15 cellular contexts compared by ENCODE assay signal in the genomic region with DNA sequence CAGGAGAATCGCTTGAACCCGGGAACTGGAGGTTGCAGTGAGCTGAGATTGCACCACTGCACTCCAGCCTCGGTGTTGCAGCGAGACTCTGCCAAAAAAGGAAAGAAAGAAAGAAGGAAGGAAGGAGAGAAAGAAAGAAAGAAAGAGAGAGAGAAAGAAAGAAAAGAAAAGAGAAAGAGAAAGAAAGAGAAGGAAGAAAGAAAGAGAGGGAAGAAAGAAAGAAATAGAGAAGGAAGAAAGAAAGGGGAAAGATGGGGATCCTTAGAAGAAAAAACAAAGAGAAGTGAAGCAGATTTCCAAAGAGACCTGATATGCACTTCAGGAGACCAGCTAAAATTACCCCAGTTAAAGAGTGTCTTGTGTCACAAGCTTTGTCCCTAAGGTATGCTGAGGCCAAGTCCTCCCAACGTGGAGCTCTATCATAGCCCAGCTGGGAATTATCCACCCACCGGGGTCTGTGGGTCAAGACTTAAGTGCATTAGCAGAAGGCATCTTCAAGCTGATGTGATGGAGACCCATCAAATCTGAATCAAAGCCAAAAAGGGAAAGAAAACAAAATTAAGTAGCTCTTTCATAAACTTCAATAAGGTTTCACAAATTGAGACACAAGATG. TPM values are rescaled to one million over a fixed set of nuclear protein-coding genes. Genes with fewer than 3 reads are reported as not detected.
DNase-seq lines count a peak whose midpoint lies in the region; ATAC-seq, FAIRE-seq and TF ChIP-seq lines count a peak whose summit lies in the region.
"Had no signal": no experiment of that assay in that cellular context is flagged by ENCODE, and none has a peak within 500 bp of the region (broad histone marks: within the 10 kb centered on the region; RNA-seq: fewer than 3 reads in every experiment).

No MANE protein-coding gene starts in this region.

- no peaks in the 10 kb centered on the region for H3K27me3 Mint-ChIP-seq in stimulated activated memory B cell treated with anti-CD40 and anti-IgM and Interleukin-4, amounts not matched to agents 10 μg/mL and 1 μg/mL and 100 μg/mL, for 72 hours

- CTCF ChIA-PET in GM12878 (lab: Yijun Ruan, JAX): interaction anchor here (0.8 to 2.6 kb wide), 5 partner anchors 11 to 50 kb away, joined by 3 to 9 read pairs (median 3); no protein-coding TSS in a partner anchor

- no peak overlapping the region for H3K4me2 ChIP-seq in GM12878 (ENCODE audit: control insufficient read depth, insufficient read depth)
- H3K4me2 ChIP-seq: BLaER1, GM23338 had no signal

- no peak for TF ChIP-seq RAD21 in GM12878 (IDR thresholded peaks at IDR 0.05; ENCODE audit: insufficient read depth, low read depth, low read length)

- RAD21 ChIA-PET in GM12878 (lab: Charles Lee; ENCODE audit: unreplicated experiment): interaction anchor here (1.0 to 3.9 kb wide), 12 partner anchors 15 to 127 kb away, joined by 3 to 32 read pairs (median 4); a partner anchor contains a TSS

- 57% methylated on average over 6 of the region's 6 CpGs for WGBS in GM12878 (ENCODE audit: insufficient coverage, insufficient replicate concordance, low lambda C conversion rate, missing lambda C conversion rate)
- 70 to 72% methylated on average over 6 of the region's 6 CpGs for WGBS in heart right ventricle, 2 donors

- TF ChIP-seq CTCF in GM12878 (IDR thresholded peaks at IDR 0.05 in 2 of 3, conservative IDR thresholded peaks at IDR 0.05 in 1 of 3; ENCODE audit: control insufficient read depth in 2 of 3, extremely low read depth in 1 of 3, insufficient read depth in 1 of 3, low read depth in 3 of 3, low read length in 3 of 3): no peak
- TF ChIP-seq CTCF in heart right ventricle (IDR thresholded peaks at IDR 0.05): no peak
- no peak for TF ChIP-seq CTCF in vagina (IDR thresholded peaks at IDR 0.05)

- H3K9me3 Mint-ChIP-seq in stimulated activated memory B cell treated with anti-CD40 and anti-IgM and Interleukin-4, amounts not matched to agents 10 μg/mL and 1 μg/mL and 100 μg/mL, for 72 hours: no peaks in the 10 kb centered on the region
- H3K9me3 Mint-ChIP-seq: CD8-positive, alpha-beta memory T cell; GM23338 had no signal

- H3K27ac Mint-ChIP-seq in stimulated activated memory B cell treated with anti-CD40 and anti-IgM and Interleukin-4, amounts not matched to agents 10 μg/mL and 1 μg/mL and 100 μg/mL, for 72 hours: peak overlapping the region; percentile 74
- H3K27ac Mint-ChIP-seq: CD8-positive, alpha-beta memory T cell; GM23338 had no signal

- peak; percentile 10 for DNase-seq in NCI-H2227 (lab: John Stamatoyannopoulos, UW; ENCODE audit: unreplicated experiment)
- no peak for DNase-seq in NCI-H2227 treated with DMSO at 0.1 percent for 48 hours (lab: John Stamatoyannopoulos, UW)
- no peak for DNase-seq in GM12878 (ENCODE audit: low read depth, low spot score)
- DNase-seq in heart right ventricle: peak; percentile 21 to 62
- DNase-seq in vagina (ENCODE audit: extremely low spot score in 2 of 2): no peak
- no peak for DNase-seq in GM12891 (ENCODE audit: insufficient read length, low spot score)
- no peak for DNase-seq in DMS 273 treated with DMSO at 0.1 percent for 48 hours (lab: John Stamatoyannopoulos, UW)
- DNase-seq: CD8-positive, alpha-beta memory T cell; DMS79; H7; IMR-90 had no signal

- no peak for TF ChIP-seq EP300 in GM12878 (IDR thresholded peaks at IDR 0.05; ENCODE audit: borderline replicate concordance in 1 of 2, control insufficient read depth in 1 of 2, low read depth in 2 of 2, low read length in 2 of 2)

- H3K9me3 ChIP-seq in GM12878 (replicated peaks; ENCODE audit: control insufficient read depth, insufficient read depth, low read length): no peaks in the 10 kb centered on the region
- H3K9me3 ChIP-seq in heart right ventricle: no peaks in the 10 kb centered on the region
- no peaks in the 10 kb centered on the region for H3K9me3 ChIP-seq in vagina

- H3K27ac ChIP-seq in GM12878 (ENCODE audit: control insufficient read depth, insufficient read depth): no peak overlapping the region
- peak overlapping the region in 9 of 10 donors; percentile 38 to 82 (median 66) for H3K27ac ChIP-seq in heart right ventricle
- H3K27ac ChIP-seq in vagina: no peak overlapping the region
- H3K27ac ChIP-seq: 22Rv1, BLaER1 had no signal

- TF ChIP-seq POLR2A in GM12878 (IDR thresholded peaks at IDR 0.05; ENCODE audit: low read depth, low read length) (no peak), vagina (IDR thresholded peaks at IDR 0.05) (no peak), GM12891 (IDR thresholded peaks at IDR 0.05; ENCODE audit: low read depth, low read length) (no peak)

- H3K4me1 ChIP-seq in GM12878 (ENCODE audit: control insufficient read depth, insufficient read depth, low read length) (peaks cover 29% of the 10 kb centered on the region), heart right ventricle (peaks cover 12 to 37% (median 18%) of the 10 kb centered on the region in 9 donors), vagina (peaks cover 14% of the 10 kb centered on the region)

- in situ Hi-C loops in GM12878 (cut with MboI): no loop called here

- no peak overlapping the region for H3K4me3 Mint-ChIP-seq in stimulated activated memory B cell treated with anti-CD40 and anti-IgM and Interleukin-4, amounts not matched to agents 10 μg/mL and 1 μg/mL and 100 μg/mL, for 72 hours
- H3K4me3 Mint-ChIP-seq: CD8-positive, alpha-beta memory T cell; GM23338 had no signal

- intact Hi-C loops in GM12878 (cut with micrococcal nuclease; ENCODE audit: unreplicated experiment) (no loop called here), heart right ventricle (cut with DNase I) (no loop called here), vagina (cut with DNase I) (no loop called here)

- no TSS peak for BruUV-seq in GM12878 (replicated peaks; lab: Mats Ljungman, UMichigan)

- H3K79me2 ChIP-seq in GM12878 (ENCODE audit: control insufficient read depth, insufficient read depth, low read length): no peaks in the 10 kb centered on the region

- no peak overlapping the region for H2AFZ ChIP-seq in GM12878 (ENCODE audit: control insufficient read depth, low read depth, low read length)

- H3K4me3 ChIP-seq in GM12878 (no peak overlapping the region), heart right ventricle (no peak overlapping the region), vagina (no peak overlapping the region)
- H3K4me3 ChIP-seq: BLaER1, GM23338 had no signal

- no peaks in the 10 kb centered on the region for H4K20me1 ChIP-seq in GM12878 (ENCODE audit: control insufficient read depth, insufficient read depth)
- H4K20me1 ChIP-seq: BLaER1 had no signal

- SMC1A ChIA-PET in GM12878 (lab: Charles Lee; ENCODE audit: uncharacterized antibody, unreplicated experiment): interaction anchor here (0.8 to 4.1 kb wide), 11 partner anchors 18 to 81 kb away, joined by 3 to 45 read pairs (median 4); a partner anchor contains a TSS

- no peaks in the 10 kb centered on the region for H3K36me3 ChIP-seq in GM12878 (ENCODE audit: control insufficient read depth in 2 of 2, insufficient read depth in 2 of 2, low read length in 1 of 2)
- peaks cover 0 to 32% (median 0%) of the 10 kb centered on the region in 9 donors for H3K36me3 ChIP-seq in heart right ventricle
- H3K36me3 ChIP-seq in vagina: no peaks in the 10 kb centered on the region
- H3K36me3 ChIP-seq: BLaER1 had no signal

- H3K4me1 Mint-ChIP-seq in stimulated activated memory B cell treated with anti-CD40 and anti-IgM and Interleukin-4, amounts not matched to agents 10 μg/mL and 1 μg/mL and 100 μg/mL, for 72 hours: peaks cover 40% of the 10 kb centered on the region
- H3K4me1 Mint-ChIP-seq: GM23338 had no signal

- ATAC-seq in GM12878 (no peak), heart right ventricle (peak in 7 of 8 donors; percentile 31 to 64 (median 36))
- ATAC-seq in stimulated activated memory B cell treated with anti-CD40 and anti-IgM and Interleukin-4, amounts not matched to agents 10 μg/mL and 1 μg/mL and 100 μg/mL, for 72 hours: no peak
- ATAC-seq: GM23338 had no signal

- H3K9ac ChIP-seq in GM12878 (ENCODE audit: control insufficient read depth, insufficient read depth, low read length): no peak overlapping the region
- H3K9ac ChIP-seq: BLaER1 had no signal

- no peaks in the 10 kb centered on the region for H3K27me3 ChIP-seq in GM12878 (replicated peaks in 1 of 2; ENCODE audit: control insufficient read depth in 2 of 2, insufficient read depth in 2 of 2, low read length in 1 of 2)
- H3K27me3 ChIP-seq in heart right ventricle: no peaks in the 10 kb centered on the region
- H3K27me3 ChIP-seq in vagina: no peaks in the 10 kb centered on the region
- H3K27me3 ChIP-seq: BLaER1 had no signal

- no peaks in the 10 kb centered on the region for H3K36me3 Mint-ChIP-seq in stimulated activated memory B cell treated with anti-CD40 and anti-IgM and Interleukin-4, amounts not matched to agents 10 μg/mL and 1 μg/mL and 100 μg/mL, for 72 hours
- H3K36me3 Mint-ChIP-seq: CD8-positive, alpha-beta memory T cell had no signal

- no peak for FAIRE-seq in GM12878 (lab: Jason Lieb, UNC)
- no peak for FAIRE-seq in GM12891 (lab: Jason Lieb, UNC)

- POLR2A ChIA-PET in GM12878 (lab: Charles Lee): interaction anchor here (1.4 kb wide), 1 partner anchor 13 kb away, joined by 3 read pairs; no protein-coding TSS in a partner anchor

TF ChIP-seq in GM12878, 131 proteins besides CTCF, POLR2A, EP300 and RAD21:
- TF ChIP-seq CHD1 (IDR thresholded peaks at IDR 0.05; ENCODE audit: low read depth, low read length) (no peak), YBX1 (IDR thresholded peaks at IDR 0.05) (0 out of 2 replicates have a peak, but pooled peaks have one; percentile 5)

TF ChIP-seq in GM12891, 5 proteins besides CTCF, POLR2A, EP300 and RAD21 (continues in another document):
- TF ChIP-seq POLR2AphosphoS5 (IDR thresholded peaks at IDR 0.05; ENCODE audit: low read depth, low read length): no peak

RNA-seq across cellular contexts. Expression of a gene that starts 17.9 kb away (rescaled TPM):
- 399 and 407 TPM in 2 replicates for total RNA-seq in GM12878 (2013; cell fraction: nucleolus; rRNA removed)
- total RNA-seq in GM12878 (2014; rRNA removed): 59.1 and 59.6 TPM in 2 replicates
- 63.4 and 65.5 TPM in 2 replicates for total RNA-seq in GM12878 (2014; rRNA removed; fragmentation: Illumina TruSeq; extraction: Trizol)
- 67.0 and 74.9 TPM in 2 replicates for total RNA-seq in GM12878 (2021)
- 39.2 TPM for polyA plus RNA-seq in GM12878 (2011; ENCODE audit: low read depth)
- polyA plus RNA-seq in GM12878 (2011; rRNA removed): 29.7 and 36.3 TPM in 2 replicates
- polyA plus RNA-seq in GM12878 (2011; cell fraction: cytosol; rRNA removed): 40.3 and 63.4 TPM in 2 replicates
- polyA plus RNA-seq in GM12878 (2011; cell fraction: nucleus; rRNA removed): 75.9 and 95.9 TPM in 2 replicates
- polyA plus RNA-seq in GM12878 (2012): 56.2 and 76.5 TPM in 2 replicates
- polyA plus RNA-seq in GM12878 (2014; fragmentation: Illumina TruSeq; extraction: Trizol): 55.8 and 56.2 TPM in 2 replicates
- 10 to 100 TPM; 14.4 to 21.5 TPM for polyA plus RNA-seq in GM12878 (2014; fragmentation: Nextera tagmentation; extraction: Ambion mirVana)
- polyA plus RNA-seq in GM12878 (2014; rRNA removed): 41.4 and 42.3 TPM in 2 replicates
- polyA plus RNA-seq in GM12878 (2016; fragmentation: Nextera tagmentation; extraction: Ambion mirVana): 10 to 100 TPM; 54.5 to 56.3 TPM
- 110 and 178 TPM in 2 replicates for polyA minus RNA-seq in GM12878 (2011; rRNA and poly(A)+ RNA removed)
- 61.3 and 76.6 TPM in 2 replicates for polyA minus RNA-seq in GM12878 (2011; cell fraction: cytosol; rRNA and poly(A)+ RNA removed)
- 119 and 203 TPM in 2 replicates for polyA minus RNA-seq in GM12878 (2011; cell fraction: nucleus; rRNA and poly(A)+ RNA removed)
- 100 to 1,000 TPM; 325 to 645 (median 537) TPM for total RNA-seq in heart right ventricle
- 100 to 1,000 TPM in 1 of 2 donors, 10 to 100 TPM in 1; 89.3 to 143 TPM for polyA plus RNA-seq in heart right ventricle
- total RNA-seq in vagina: 177 TPM
- polyA plus RNA-seq in GM12891 (2012; ENCODE audit: low read depth, missing spikeins): 46.1 TPM

Comparison
In these comparisons a context has a peak if more than half of its experiments do, and no peak if none do; other contexts are left out.
1. DNase-seq: peak in NCI-H2227 (single experiment) and heart right ventricle (2 of 2); none in NCI-H2227 treated with DMSO at 0.1 percent for 48 hours (single experiment), GM12878 (single experiment), vagina (0 of 2), GM12891 (single experiment) and DMS 273 treated with DMSO at 0.1 percent for 48 hours (single experiment).
2. ATAC-seq: peak in heart right ventricle (7 of 8); none in GM12878 (single experiment) and stimulated activated memory B cell treated with anti-CD40 and anti-IgM and Interleukin-4, amounts not matched to agents 10 μg/mL and 1 μg/mL and 100 μg/mL, for 72 hours (single experiment).
3. H3K27ac ChIP-seq: peak in heart right ventricle (9 of 10); none in GM12878 (single experiment) and vagina (single experiment).